23 cellular contexts compared by ENCODE assay signal in the genomic region with DNA sequence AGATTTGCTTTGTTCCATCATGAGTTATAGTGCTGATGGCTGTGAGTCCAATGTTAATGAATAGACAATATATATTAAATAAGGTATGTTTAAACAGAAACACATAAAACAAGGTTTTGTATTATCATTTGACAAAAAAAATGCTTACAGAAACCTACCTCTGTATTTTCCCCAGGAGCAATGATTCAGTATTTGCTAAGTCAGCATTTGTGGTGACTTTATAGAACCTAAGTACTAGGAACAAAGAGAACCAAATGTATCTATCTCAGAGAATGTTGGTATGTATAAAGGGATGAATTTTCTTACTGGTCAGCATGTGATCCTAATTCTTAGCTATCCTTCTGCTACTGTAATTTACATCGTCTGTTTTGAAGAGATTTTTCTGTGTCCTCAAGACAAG.
A peak's percentile ranks its signal among the peaks of the same experiment; 100 is the strongest.
DNase-seq lines count a peak whose midpoint lies in the region; ATAC-seq, FAIRE-seq and TF ChIP-seq lines count a peak whose summit lies in the region.
"Had no signal": no experiment of that assay in that cellular context is flagged by ENCODE, and none has a peak within 500 bp of the region (broad histone marks: within the 10 kb centered on the region; RNA-seq: fewer than 3 reads in every experiment).

No MANE protein-coding gene starts in this region.

- no peak overlapping the region for H3K27ac Mint-ChIP-seq in endodermal cell
- no peak overlapping the region for H3K27ac Mint-ChIP-seq in activated naive CD4-positive, alpha-beta T cell treated with anti-CD3 and anti-CD28 coated beads for 36 hours
- H3K27ac Mint-ChIP-seq: B cell; CD4-positive, alpha-beta T cell; CD8-positive, alpha-beta T cell had no signal

- H3K79me2 ChIP-seq in K562 (ENCODE audit: control insufficient read depth, insufficient read depth, low read length), result no peaks in the 10 kb centered on the region

- H3K4me1 Mint-ChIP-seq in endodermal cell, result peaks cover 10% of the 10 kb centered on the region
- no peaks in the 10 kb centered on the region for H3K4me1 Mint-ChIP-seq in activated naive CD4-positive, alpha-beta T cell treated with anti-CD3 and anti-CD28 coated beads for 36 hours (ENCODE audit: low read depth)
- H3K4me1 Mint-ChIP-seq: B cell had no signal

- H3K9me3 ChIP-seq in A549 (no peaks in the 10 kb centered on the region), IMR-90 (ENCODE audit: control insufficient read depth, insufficient read depth, low read length) (peaks cover 9% of the 10 kb centered on the region), K562 (replicated peaks; ENCODE audit: control insufficient read depth, insufficient read depth, low read depth, low read length) (no peaks in the 10 kb centered on the region), endodermal cell (ENCODE audit: control insufficient read depth, low read length) (peaks cover 66% of the 10 kb centered on the region)
- H3K9me3 ChIP-seq: Caco-2 had no signal

- BruUV-seq in IMR-90 (replicated peaks; lab: Mats Ljungman, UMichigan), result no TSS peak
- BruUV-seq in K562 (replicated peaks; lab: Mats Ljungman, UMichigan), result no TSS peak

- H3K9me3 Mint-ChIP-seq in endodermal cell, result peaks cover 56% of the 10 kb centered on the region
- H3K9me3 Mint-ChIP-seq in activated naive CD4-positive, alpha-beta T cell treated with anti-CD3 and anti-CD28 coated beads for 36 hours, result peaks cover 4% of the 10 kb centered on the region
- H3K9me3 Mint-ChIP-seq: CD4-positive, alpha-beta T cell; CD8-positive, alpha-beta T cell had no signal

- no peak overlapping the region for H2AK9ac ChIP-seq in IMR-90 (replicated peaks; ENCODE audit: low read depth, low read length, poor library complexity)

- TF ChIP-seq CTCF in A549 (IDR thresholded peaks at IDR 0.05) (no peak), IMR-90 (conservative IDR thresholded peaks at IDR 0.05; ENCODE audit: low read depth, low read length) (no peak), K562 (IDR thresholded peaks at IDR 0.05 in 2 of 3, conservative IDR thresholded peaks at IDR 0.05 in 1 of 3; ENCODE audit: insufficient read depth in 2 of 3, low read depth in 1 of 3, low read length in 3 of 3) (no peak), endodermal cell (conservative IDR thresholded peaks at IDR 0.05) (no peak)

- TF ChIP-seq POLR2A in A549 (IDR thresholded peaks at IDR 0.05; ENCODE audit: low read length) (no peak), IMR-90 (IDR thresholded peaks at IDR 0.05; ENCODE audit: low read depth, low read length) (no peak), K562 (conservative IDR thresholded peaks at IDR 0.05) (no peak)

- no peak overlapping the region for H3K4me3 Mint-ChIP-seq in endodermal cell
- H3K4me3 Mint-ChIP-seq in activated naive CD4-positive, alpha-beta T cell treated with anti-CD3 and anti-CD28 coated beads for 36 hours, result no peak overlapping the region
- H3K4me3 Mint-ChIP-seq: B cell; CD4-positive, alpha-beta T cell; CD8-positive, alpha-beta T cell had no signal

- CTCF ChIA-PET in A549 (lab: Yijun Ruan, JAX), result no interaction called here
- CTCF ChIA-PET in IMR-90 (lab: Yijun Ruan, JAX), result no interaction called here
- CTCF ChIA-PET in K562 (lab: Yijun Ruan, JAX; ENCODE audit: low intra/inter-chr PET ratio), result no interaction called here
- CTCF ChIA-PET in activated naive CD4-positive, alpha-beta T cell treated with anti-CD3 and anti-CD28 coated beads for 36 hours (lab: Charles Lee), result no interaction called here

- dilution Hi-C loops in IMR-90 (cut with HindIII; ENCODE audit: low sequenced_read_pairs, unreplicated experiment), result no loop called here

- H2BK15ac ChIP-seq in IMR-90 (ENCODE audit: low read depth, low read length), result no peak overlapping the region

- no peak overlapping the region for H3K56ac ChIP-seq in IMR-90 (ENCODE audit: extremely low read depth, insufficient read depth, low read length)

- H3K9me1 ChIP-seq in IMR-90 (ENCODE audit: insufficient read depth, low read length), result no peaks in the 10 kb centered on the region
- H3K9me1 ChIP-seq in K562 (ENCODE audit: control insufficient read depth, insufficient read depth, low read length), result no peaks in the 10 kb centered on the region

- H3K36me3 ChIP-seq in IMR-90 (ENCODE audit: control insufficient read depth, insufficient read depth, low read length), result no peaks in the 10 kb centered on the region
- no peaks in the 10 kb centered on the region for H3K36me3 ChIP-seq in K562 (ENCODE audit: control insufficient read depth, insufficient read depth, low read length)
- no peaks in the 10 kb centered on the region for H3K36me3 ChIP-seq in endodermal cell (ENCODE audit: control insufficient read depth, insufficient read depth, low read length)
- H3K36me3 ChIP-seq: BLaER1 treated with 17β-estradiol and CSF1 and Interleukin-3, amounts not matched to agents 10 nM and 100 nM had no signal

- H3K36me3 Mint-ChIP-seq in endodermal cell (ENCODE audit: low read depth), result peaks cover 6% of the 10 kb centered on the region
- no peaks in the 10 kb centered on the region for H3K36me3 Mint-ChIP-seq in activated naive CD4-positive, alpha-beta T cell treated with anti-CD3 and anti-CD28 coated beads for 36 hours (ENCODE audit: low read depth)
- H3K36me3 Mint-ChIP-seq: CD8-positive, alpha-beta T cell had no signal

- TF ChIP-seq RAD21 in A549 (conservative IDR thresholded peaks at IDR 0.05 in 1 of 2, IDR thresholded peaks at IDR 0.05 in 1 of 2) (no peak), IMR-90 (IDR thresholded peaks at IDR 0.05; ENCODE audit: low read length) (no peak), K562 (CRISPR knock-in tag; conservative IDR thresholded peaks at IDR 0.05 in 1 of 2, IDR thresholded peaks at IDR 0.05 in 1 of 2) (no peak)

- H3K4me2 ChIP-seq in A549 (no peak overlapping the region), IMR-90 (ENCODE audit: low read depth, low read length) (no peak overlapping the region), K562 (ENCODE audit: insufficient read depth, low read length) (no peak overlapping the region)
- H3K4me2 ChIP-seq: BLaER1 treated with 17β-estradiol and CSF1 and Interleukin-3, amounts not matched to agents 10 nM and 100 nM had no signal

- FAIRE-seq in A549 (lab: Jason Lieb, UNC), result no peak
- FAIRE-seq in K562 (lab: Jason Lieb, UNC), result no peak
- FAIRE-seq: A204.1, D721Med, G401.6, GM12891 had no signal

- in situ Hi-C loops in IMR-90 (cut with MboI; ENCODE audit: low sequenced_read_pairs), result no loop called here
- in situ Hi-C loops in K562 (cut with MboI), result no loop called here

- no peak overlapping the region for H2BK120ac ChIP-seq in IMR-90 (ENCODE audit: low read depth, low read length)

- 3% methylated on average over 1 of the region's 1 CpG for WGBS in A549 (ENCODE audit: missing lambda C conversion rate)
- WGBS in IMR-90 (ENCODE audit: extremely low coverage in 2 of 2, insufficient read length in 1 of 2), 2 experiments, result no CpG with 5 or more reads among the region's 1 CpG
- no CpG with 5 or more reads among the region's 1 CpG for WGBS in K562 (ENCODE audit: insufficient coverage, low coverage, missing lambda C conversion rate)
- WGBS in endodermal cell (ENCODE audit: insufficient coverage in 1 of 2, insufficient read length in 1 of 2), 2 experiments, result 100% methylated on average over 1 of the region's 1 CpG

- H4K91ac ChIP-seq in IMR-90 (ENCODE audit: insufficient read depth, low read depth, low read length), result no peak overlapping the region

- H3K4me1 ChIP-seq in A549 (no peaks in the 10 kb centered on the region), IMR-90 (ENCODE audit: control insufficient read depth, insufficient read depth, low read length) (no peaks in the 10 kb centered on the region), K562 (replicated peaks in 1 of 2; ENCODE audit: control insufficient read depth in 2 of 2, insufficient read depth in 2 of 2, low read length in 2 of 2) (no peaks in the 10 kb centered on the region), endodermal cell (ENCODE audit: control insufficient read depth, insufficient read depth, low read length) (peaks cover 4% of the 10 kb centered on the region)
- H3K4me1 ChIP-seq: BLaER1 treated with 17β-estradiol and CSF1 and Interleukin-3, amounts not matched to agents 10 nM and 100 nM; Caco-2 had no signal

- H2AK5ac ChIP-seq in IMR-90 (ENCODE audit: low read depth, low read length), result no peak overlapping the region

- intact Hi-C loops in IMR-90 (cut with micrococcal nuclease), result no loop called here
- intact Hi-C loops in K562 (cut with micrococcal nuclease), result no loop called here
- intact Hi-C loops in activated naive CD4-positive, alpha-beta T cell treated with anti-CD3 and anti-CD28 coated beads for 36 hours (cut with micrococcal nuclease), result no loop called here

- no peak overlapping the region for H4K5ac ChIP-seq in IMR-90 (ENCODE audit: low read depth, low read length)

- ATAC-seq in A549 (no peak), IMR-90 (ENCODE audit: low read depth) (no peak), K562 (no peak), GM18519 (IDR thresholded peaks at IDR 0.05; ENCODE audit: low FRiP score, unreplicated experiment) (no peak)
- ATAC-seq in stimulated activated naive CD8-positive, alpha-beta T cell treated with anti-CD3 and anti-CD28 coated beads, Interleukin-15, Interleukin-2, amounts not matched to agents 100 U/mL and 50 U/mL, for 24 hours, result no peak
- ATAC-seq: CD8-positive, alpha-beta T cell had no signal

- POLR2A ChIA-PET in A549 (lab: Yijun Ruan, JAX), result no interaction called here
- POLR2A ChIA-PET in IMR-90 (lab: Charles Lee; ENCODE audit: unreplicated experiment), result no interaction called here
- POLR2A ChIA-PET in K562 (lab: Yijun Ruan, JAX), result no interaction called here

- peaks cover 2% of the 10 kb centered on the region for H3K27me3 Mint-ChIP-seq in endodermal cell (ENCODE audit: insufficient read depth)
- H3K27me3 Mint-ChIP-seq in activated naive CD4-positive, alpha-beta T cell treated with anti-CD3 and anti-CD28 coated beads for 36 hours (ENCODE audit: low read depth), result no peaks in the 10 kb centered on the region
- H3K27me3 Mint-ChIP-seq: B cell; CD4-positive, alpha-beta T cell had no signal

- TF ChIP-seq EP300 in A549 (IDR thresholded peaks at IDR 0.05) (no peak), K562 (IDR thresholded peaks at IDR 0.05; ENCODE audit: low read length) (no peak)

- H3K79me1 ChIP-seq in IMR-90 (ENCODE audit: low read depth in 1 of 2, low read length in 2 of 2), result no peaks in the 10 kb centered on the region

- H4K20me1 ChIP-seq in IMR-90 (ENCODE audit: insufficient read depth, low read length), result no peaks in the 10 kb centered on the region
- no peaks in the 10 kb centered on the region for H4K20me1 ChIP-seq in K562 (replicated peaks; ENCODE audit: control insufficient read depth, insufficient read depth, low read length)
- H4K20me1 ChIP-seq: BLaER1 treated with 17β-estradiol and CSF1 and Interleukin-3, amounts not matched to agents 10 nM and 100 nM had no signal

- H3K27ac ChIP-seq in A549 (no peak overlapping the region), IMR-90 (ENCODE audit: insufficient read depth, low read length) (no peak overlapping the region), K562 (ENCODE audit: extremely low read depth, low read depth, low read length) (no peak overlapping the region), endodermal cell (ENCODE audit: low read depth, low read length) (no peak overlapping the region)
- H3K27ac ChIP-seq: BLaER1 treated with 17β-estradiol and CSF1 and Interleukin-3, amounts not matched to agents 10 nM and 100 nM; C4-2B had no signal

- H3K23ac ChIP-seq in IMR-90 (ENCODE audit: low read depth, low read length), result no peak overlapping the region

- no peak overlapping the region for H2BK5ac ChIP-seq in IMR-90 (ENCODE audit: low read depth, low read length, poor library complexity, severe bottlenecking)

- H3K14ac ChIP-seq in IMR-90 (replicated peaks; ENCODE audit: low read depth, low read length), result no peak overlapping the region

- H2AFZ ChIP-seq in IMR-90 (replicated peaks; ENCODE audit: low read length, poor library complexity), result no peak overlapping the region
- H2AFZ ChIP-seq in K562 (ENCODE audit: low read depth, low read length), result no peak overlapping the region

- H3K4me3 ChIP-seq in A549 (no peak overlapping the region), IMR-90 (ENCODE audit: insufficient read depth, low read depth, low read length) (no peak overlapping the region), K562 (no peak overlapping the region), endodermal cell (ENCODE audit: low read length) (peak overlapping the region; percentile 19)
- H3K4me3 ChIP-seq: BLaER1 treated with 17β-estradiol and CSF1 and Interleukin-3, amounts not matched to agents 10 nM and 100 nM had no signal

- H3K4ac ChIP-seq in IMR-90 (ENCODE audit: low read depth, low read length), result no peak overlapping the region

- H3K27me3 ChIP-seq in IMR-90 (ENCODE audit: control insufficient read depth, insufficient read depth, low read length) (no peaks in the 10 kb centered on the region), K562 (ENCODE audit: control insufficient read depth in 2 of 2, insufficient read depth in 2 of 2, low read length in 2 of 2) (no peaks in the 10 kb centered on the region), endodermal cell (ENCODE audit: control insufficient read depth, insufficient read depth, low read length, poor library complexity, severe bottlenecking) (no peaks in the 10 kb centered on the region)
- H3K27me3 ChIP-seq: BLaER1 treated with 17β-estradiol and CSF1 and Interleukin-3, amounts not matched to agents 10 nM and 100 nM had no signal

- DNase-seq in A549 (ENCODE audit: low read depth in 1 of 2, low spot score in 1 of 2) (no peak), IMR-90 (no peak), K562 (ENCODE audit: extremely low read depth in 1 of 4, low spot score in 3 of 4) (no peak), endodermal cell (no peak), cerebellum (ENCODE audit: low spot score) (no peak)
- no peak for DNase-seq in stimulated activated naive CD8-positive, alpha-beta T cell treated with anti-CD3 and anti-CD28 coated beads, Interleukin-15, Interleukin-2, amounts not matched to agents 100 U/mL and 50 U/mL, for 24 hours
- DNase-seq in activated naive CD4-positive, alpha-beta T cell treated with anti-CD3 and anti-CD28 coated beads for 36 hours, result no peak
- DNase-seq: 8988T; AML-193; Caco-2; Calu3; CD4-positive, alpha-beta T cell; CD8-positive, alpha-beta T cell; DMS79 treated with DMSO at 0.1 percent for 48 hours; GF-D8 had no signal

- H3K9ac ChIP-seq in IMR-90 (ENCODE audit: low read depth, low read length), result no peak overlapping the region
- H3K9ac ChIP-seq in K562 (ENCODE audit: insufficient read depth in 1 of 2, low read depth in 2 of 2, low read length in 2 of 2), result no peak overlapping the region
- no peak overlapping the region for H3K9ac ChIP-seq in endodermal cell (ENCODE audit: extremely low read depth, low read length, poor library complexity, severe bottlenecking)
- H3K9ac ChIP-seq: BLaER1 treated with 17β-estradiol and CSF1 and Interleukin-3, amounts not matched to agents 10 nM and 100 nM had no signal

- H2BK20ac ChIP-seq in IMR-90 (ENCODE audit: low read depth, low read length), result no peak overlapping the region

- H4K8ac ChIP-seq in IMR-90 (ENCODE audit: low read depth in 2 of 2, low read length in 2 of 2), result no peak overlapping the region

- no peak overlapping the region for H3K18ac ChIP-seq in IMR-90 (ENCODE audit: low read depth, low read length)

Comparison
In these comparisons a context has a peak if more than half of its experiments do, and no peak if none do; other contexts are left out.
1. Of the 35 proteins assayed by ChIP-seq in both K562 and A549: peak only in K562: none; only in A549: none; in both: MAFK; in neither: 34.